ENCODE assay signal across 9 cellular contexts in the genomic region with DNA sequence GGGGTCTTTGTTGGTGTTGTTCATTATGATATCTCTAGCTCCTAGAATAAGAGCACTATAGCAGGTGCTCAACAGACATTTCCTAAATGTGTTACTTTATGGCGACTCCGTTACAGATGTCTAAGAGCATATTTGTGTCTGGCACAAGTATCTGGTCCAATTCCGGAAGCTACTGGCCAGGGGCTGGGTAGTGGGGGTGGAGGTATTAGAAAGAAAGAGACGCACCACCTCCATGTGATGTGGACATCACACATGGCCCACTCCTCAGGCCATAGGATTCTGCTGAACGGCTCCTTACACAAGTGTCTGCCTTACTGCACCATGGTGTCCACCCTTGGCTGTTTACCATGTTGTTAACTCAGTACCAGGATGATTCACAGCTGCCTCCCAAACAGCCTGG.
"Had no signal": no experiment of that assay in that cellular context is flagged by ENCODE, and none has a peak within 500 bp of the region (broad histone marks: within the 10 kb centered on the region; RNA-seq: fewer than 3 reads in every experiment).

No MANE protein-coding gene starts in this region.

- H2AFZ ChIP-seq: GM23248, GM23338 had no signal

- H3K36me3 ChIP-seq: HAP-1 had no signal

- ATAC-seq: GM23338, HCT116 had no signal

- H3K9ac ChIP-seq: GM23248 had no signal

- H3K4me3 ChIP-seq: GM23248, GM23338, HAP-1 had no signal

- H3K4me1 ChIP-seq: HAP-1 had no signal

- H3K27ac ChIP-seq: GM23248 had no signal

- DNase-seq: GM23248, GOT3, H7, H9, HCEC 1CT, HFFc6 had no signal

- H3K4me2 ChIP-seq: GM23338 had no signal

- H3K9me3 ChIP-seq: HAP-1 had no signal
